In genomic region chr6:29200767-29201662, GRCh38 we compare ENCODE assay signal across 19 cellular contexts. TPM values are rescaled to one million over a fixed set of nuclear protein-coding genes. Genes with fewer than 3 reads are reported as not detected.
DNase-seq lines count a peak whose midpoint lies in the region; ATAC-seq and TF ChIP-seq lines count a peak whose summit lies in the region.
"Had no signal": no experiment of that assay in that cellular context is flagged by ENCODE, and none has a peak within 500 bp of the region (broad histone marks: within the 10 kb centered on the region; RNA-seq: fewer than 3 reads in every experiment).

No MANE protein-coding gene starts in this region.

- no peak overlapping the region for H2BK120ac ChIP-seq in trophoblast cell (ENCODE audit: insufficient read depth, low read length, poor library complexity)

- H3K4me2 ChIP-seq in trophoblast cell (ENCODE audit: low read length) = no peak overlapping the region
- H3K4me2 ChIP-seq: A549 had no signal

- H3K4ac ChIP-seq in trophoblast cell (ENCODE audit: low read depth, low read length) = no peak overlapping the region

- no peak for TF ChIP-seq POLR2A in esophagus squamous epithelium (IDR thresholded peaks at IDR 0.05)

- H3K14ac ChIP-seq in trophoblast cell (ENCODE audit: low read length) = no peak overlapping the region

- H3K9ac ChIP-seq in trophoblast cell (ENCODE audit: low read length) = no peak overlapping the region

- H4K8ac ChIP-seq in trophoblast cell (ENCODE audit: low read depth, low read length) = no peak overlapping the region

- H3K18ac ChIP-seq in trophoblast cell (ENCODE audit: low read length) = no peak overlapping the region

- H3K27ac Mint-ChIP-seq in chondrocyte (ENCODE audit: unreplicated experiment) = no peak overlapping the region
- H3K27ac Mint-ChIP-seq in stimulated activated effector memory CD8-positive, alpha-beta T cell treated with anti-CD3 and anti-CD28 coated beads, Interleukin-12 subunit alpha, Interleukin-12 subunit beta, amount 100 ng/mL, for 72 hours = no peak overlapping the region
- H3K27ac Mint-ChIP-seq: CD4-positive, alpha-beta memory T cell had no signal

- no peaks in the 10 kb centered on the region for H3K9me3 Mint-ChIP-seq in chondrocyte (ENCODE audit: low read depth)
- H3K9me3 Mint-ChIP-seq in stimulated activated effector memory CD8-positive, alpha-beta T cell treated with anti-CD3 and anti-CD28 coated beads, Interleukin-12 subunit alpha, Interleukin-12 subunit beta, amount 100 ng/mL, for 72 hours = no peaks in the 10 kb centered on the region
- H3K9me3 Mint-ChIP-seq: CD4-positive, alpha-beta memory T cell had no signal

- no peak overlapping the region for H3K4me3 Mint-ChIP-seq in chondrocyte (ENCODE audit: unreplicated experiment)
- no peak overlapping the region for H3K4me3 Mint-ChIP-seq in stimulated activated effector memory CD8-positive, alpha-beta T cell treated with anti-CD3 and anti-CD28 coated beads, Interleukin-12 subunit alpha, Interleukin-12 subunit beta, amount 100 ng/mL, for 72 hours
- H3K4me3 Mint-ChIP-seq: CD4-positive, alpha-beta memory T cell had no signal

- no peak overlapping the region for H2AFZ ChIP-seq in trophoblast cell (ENCODE audit: insufficient read depth, low read length, poor library complexity)

- H3K36me3 ChIP-seq in lower lobe of right lung (no peaks in the 10 kb centered on the region), esophagus squamous epithelium (no peaks in the 10 kb centered on the region), trophoblast cell (ENCODE audit: control insufficient read depth in 1 of 2, insufficient read depth in 2 of 2, low read length in 2 of 2) (no peaks in the 10 kb centered on the region)
- H3K36me3 ChIP-seq: BE2C had no signal

- intact Hi-C loops in lower lobe of right lung (cut with DNase I) (no loop called here), esophagus squamous epithelium (cut with DNase I) (no loop called here)

- DNase-seq in COLO668 (lab: John Stamatoyannopoulos, UW; ENCODE audit: unreplicated experiment) (peak; percentile 0), chondrocyte (ENCODE audit: low spot score) (peak; percentile 75), lower lobe of right lung (no peak), SKM-1 treated with dmso at 0.1 percent for 144 hours (lab: John Stamatoyannopoulos, UW; ENCODE audit: unreplicated experiment) (no peak), esophagus squamous epithelium (lab: John Stamatoyannopoulos, UW) (no peak), trophoblast cell (no peak)
- no peak for DNase-seq in stimulated activated effector memory CD8-positive, alpha-beta T cell treated with anti-CD3 and anti-CD28 coated beads, Interleukin-12 subunit alpha, Interleukin-12 subunit beta, amount 100 ng/mL, for 72 hours (ENCODE audit: low spot score in 2 of 2)
- DNase-seq: BE2C; CD4-positive, alpha-beta memory T cell; COR-L47; DMS153; GF-D8; IMR-90 had no signal

- no peak overlapping the region for H3K27ac ChIP-seq in lower lobe of right lung
- no peak overlapping the region for H3K27ac ChIP-seq in esophagus squamous epithelium
- no peak overlapping the region for H3K27ac ChIP-seq in trophoblast cell (ENCODE audit: low read depth, low read length)
- H3K27ac ChIP-seq: A549, C4-2B had no signal

- no peak overlapping the region for H2AK5ac ChIP-seq in trophoblast cell (ENCODE audit: low read length)

- H3K23ac ChIP-seq in trophoblast cell (ENCODE audit: low read length) = no peak overlapping the region

- H3K4me3 ChIP-seq in lower lobe of right lung = no peak overlapping the region
- no peak overlapping the region for H3K4me3 ChIP-seq in esophagus squamous epithelium
- no peak overlapping the region for H3K4me3 ChIP-seq in trophoblast cell (ENCODE audit: low read depth, low read length)
- H3K4me3 ChIP-seq: A549 had no signal

- 81 to 98% methylated on average over 6 to 8 of the region's 22 CpGs for WGBS in esophagus squamous epithelium, 2 donors
- no CpG with 5 or more reads among the region's 22 CpGs for WGBS in trophoblast cell (ENCODE audit: extremely low coverage, insufficient coverage, insufficient read length)

- no peaks in the 10 kb centered on the region for H3K36me3 Mint-ChIP-seq in chondrocyte (ENCODE audit: low read depth)
- H3K36me3 Mint-ChIP-seq in stimulated activated effector memory CD8-positive, alpha-beta T cell treated with anti-CD3 and anti-CD28 coated beads, Interleukin-12 subunit alpha, Interleukin-12 subunit beta, amount 100 ng/mL, for 72 hours = no peaks in the 10 kb centered on the region
- H3K36me3 Mint-ChIP-seq: CD4-positive, alpha-beta memory T cell had no signal

- H3K4me1 Mint-ChIP-seq in chondrocyte (ENCODE audit: low read depth) = no peaks in the 10 kb centered on the region
- no peaks in the 10 kb centered on the region for H3K4me1 Mint-ChIP-seq in stimulated activated effector memory CD8-positive, alpha-beta T cell treated with anti-CD3 and anti-CD28 coated beads, Interleukin-12 subunit alpha, Interleukin-12 subunit beta, amount 100 ng/mL, for 72 hours

- no peaks in the 10 kb centered on the region for H3K9me3 ChIP-seq in lower lobe of right lung
- no peaks in the 10 kb centered on the region for H3K9me3 ChIP-seq in esophagus squamous epithelium
- peaks cover 15% of the 10 kb centered on the region for H3K9me3 ChIP-seq in trophoblast cell (ENCODE audit: insufficient read depth, low read depth, low read length)
- H3K9me3 ChIP-seq: A549, BE2C had no signal

- no peaks in the 10 kb centered on the region for H3K27me3 Mint-ChIP-seq in chondrocyte (ENCODE audit: low read depth)

- no peaks in the 10 kb centered on the region for H3K79me2 ChIP-seq in trophoblast cell (ENCODE audit: control insufficient read depth, insufficient read depth, low read length, poor library complexity)

- H4K12ac ChIP-seq in trophoblast cell (ENCODE audit: low read depth, low read length) = no peak overlapping the region

- no peak overlapping the region for H2BK5ac ChIP-seq in trophoblast cell (ENCODE audit: low read depth, low read length, poor library complexity)

- no peak overlapping the region for H4K91ac ChIP-seq in trophoblast cell (ENCODE audit: low read depth, low read length)

- H3K4me1 ChIP-seq in lower lobe of right lung (no peaks in the 10 kb centered on the region), esophagus squamous epithelium (no peaks in the 10 kb centered on the region), trophoblast cell (ENCODE audit: control insufficient read depth in 1 of 2, insufficient read depth in 2 of 2, low read length in 2 of 2) (no peaks in the 10 kb centered on the region)
- H3K4me1 ChIP-seq: A549, BE2C had no signal

- H3K27me3 ChIP-seq in lower lobe of right lung (ENCODE audit: low read depth) (no peaks in the 10 kb centered on the region), esophagus squamous epithelium (no peaks in the 10 kb centered on the region), trophoblast cell (ENCODE audit: insufficient read depth, low read length) (no peaks in the 10 kb centered on the region)
- H3K27me3 ChIP-seq: BE2C had no signal

- no peak for TF ChIP-seq CTCF in chondrocyte (IDR thresholded peaks at IDR 0.05)
- no peak for TF ChIP-seq CTCF in lower lobe of right lung (IDR thresholded peaks at IDR 0.05)
- TF ChIP-seq CTCF in esophagus squamous epithelium (IDR thresholded peaks at IDR 0.05) = no peak

- peak; percentile 9 to 30 for ATAC-seq in lower lobe of right lung
- peak; percentile 52 for ATAC-seq in stimulated activated effector memory CD8-positive, alpha-beta T cell treated with anti-CD3 and anti-CD28 coated beads, Interleukin-12 subunit alpha, Interleukin-12 subunit beta, amount 100 ng/mL, for 72 hours
- ATAC-seq in GM19452 (IDR thresholded peaks at IDR 0.05; ENCODE audit: unreplicated experiment) = no peak
- ATAC-seq: A549, HCT116 had no signal

- no peaks in the 10 kb centered on the region for H3K79me1 ChIP-seq in trophoblast cell (ENCODE audit: low read length)

- no peak overlapping the region for H2BK12ac ChIP-seq in trophoblast cell (ENCODE audit: low read length)

RNA-seq across cellular contexts. Expression of gene OR2J2, which starts 30.3 kb away (rescaled TPM):
- total RNA-seq in chondrocyte (not detected in 3 replicates), lower lobe of right lung (not detected), esophagus squamous epithelium (not detected)
- polyA plus RNA-seq in trophoblast cell (2013) = not detected in 2 replicates
- total RNA-seq: CD4-positive, alpha-beta memory T cell; HT-29; IMR-90 had no signal
- polyA plus RNA-seq: A549; AG04450; CD4-positive, alpha-beta memory T cell; IMR-90 had no signal

Comparison
In these comparisons a context has a peak if more than half of its experiments do, and no peak if none do; other contexts are left out.
1. DNase-seq: peak in COLO668 (single experiment) and chondrocyte (single experiment); none in lower lobe of right lung (single experiment), stimulated activated effector memory CD8-positive, alpha-beta T cell treated with anti-CD3 and anti-CD28 coated beads, Interleukin-12 subunit alpha, Interleukin-12 subunit beta, amount 100 ng/mL, for 72 hours (0 of 2), SKM-1 treated with dmso at 0.1 percent for 144 hours (single experiment), esophagus squamous epithelium (single experiment) and trophoblast cell (0 of 2).